In genomic region chr13:28658796-28659610, GRCh38 we compare ENCODE assay signal across 8 cellular contexts. TPM values are rescaled to one million over a fixed set of nuclear protein-coding genes. Genes with fewer than 3 reads are reported as not detected.
A peak's percentile ranks its signal among the peaks of the same experiment; 100 is the strongest.
DNase-seq lines count a peak whose midpoint lies in the region; ATAC-seq, FAIRE-seq and TF ChIP-seq lines count a peak whose summit lies in the region.

POMP (plus strand) TSS chr13:28659130; CDS start chr13:28659185, 55 bp downstream.

- intact Hi-C loops in T-helper 2 cell treated with Interferon-gamma antibody and Interleukin-4, amounts not matched to agents 100 ng/mL and 5 ng/mL, for 36 hours (cut with micrococcal nuclease): loop anchor here (2.0 to 5.0 kb wide), 10 partner anchors 22 to 1407 kb away; partner anchors contain the start of genes LNX2, PAN3, POLR1D and RPL21

- DNase-seq in GM13977 (ENCODE audit: low spot score) (peak; percentile 91), NCI-H146 treated with DMSO at 0.1 percent for 48 hours (lab: John Stamatoyannopoulos, UW; ENCODE audit: unreplicated experiment) (peak; percentile 67), anterior cingulate cortex (lab: John Stamatoyannopoulos, UW) (peak; percentile 31 to 95 (median 87)), right atrium auricular region (ENCODE audit: low spot score) (peak; percentile 93), pulmonary artery endothelial cell (ENCODE audit: low read depth, low spot score) (peak; percentile 88), urothelium cell line (ENCODE audit: low spot score) (peak; percentile 88)

- ATAC-seq in HG02798 (IDR thresholded peaks at IDR 0.05; ENCODE audit: poor library complexity, unreplicated experiment): peak; percentile 95

- peaks cover 21% of the 10 kb centered on the region for H3K36me3 ChIP-seq in right atrium auricular region

- peak; percentile 67 for FAIRE-seq in urothelium cell line (lab: Jason Lieb, UNC)

- in situ Hi-C loops in GM13977 (cut with MboI; ENCODE audit: low pct_unique_long_range_greater_than_20kb, low sequenced_read_pairs, unreplicated experiment): no loop called here

- H3K9me3 ChIP-seq in right atrium auricular region: no peaks in the 10 kb centered on the region

- H3K4me1 ChIP-seq in right atrium auricular region: peaks cover 0 to 50% of the 10 kb centered on the region in 2 donors

- peak within 1 kb of the TSS; percentile 90 to 98 for H3K27ac ChIP-seq in right atrium auricular region

- no peaks in the 10 kb centered on the region for H3K27me3 ChIP-seq in right atrium auricular region

- TF ChIP-seq CTCF in GM13977 (IDR thresholded peaks at IDR 0.05; ENCODE audit: extremely low read depth, insufficient read depth, missing control alignments): peak; percentile 22
- TF ChIP-seq CTCF in right atrium auricular region (IDR thresholded peaks at IDR 0.05): no peak

- peak within 1 kb of the TSS; percentile 75 to 90 for H3K4me3 ChIP-seq in right atrium auricular region

RNA-seq across cellular contexts. Expression of gene POMP, which starts in this region (rescaled TPM):
- 98.4 and 104 TPM in 2 replicates for total RNA-seq in T-helper 2 cell treated with Interferon-gamma antibody and Interleukin-4, amounts not matched to agents 100 ng/mL and 5 ng/mL, for 36 hours
- total RNA-seq in right atrium auricular region: 10 to 100 TPM; 88.2 to 93.7 TPM
- 95.2 and 113 TPM in 2 replicates for total RNA-seq in pulmonary artery endothelial cell

Comparison
In these comparisons a context has a peak if more than half of its experiments do, and no peak if none do; other contexts are left out.
1. Peak in every context shown above with its lines: DNase-seq, ATAC-seq, H3K4me3 ChIP-seq and H3K27ac ChIP-seq.